1 cellular context compared by ENCODE assay signal in genomic region chr3:60289356-60289935, GRCh38.
TF ChIP-seq lines count a peak whose summit lies in the region.

No MANE protein-coding gene starts in this region.

TF ChIP-seq in IMR-90, 13 proteins besides CTCF, POLR2A, EP300 and RAD21 (continued from another document):
- TF ChIP-seq, protein P1, sequence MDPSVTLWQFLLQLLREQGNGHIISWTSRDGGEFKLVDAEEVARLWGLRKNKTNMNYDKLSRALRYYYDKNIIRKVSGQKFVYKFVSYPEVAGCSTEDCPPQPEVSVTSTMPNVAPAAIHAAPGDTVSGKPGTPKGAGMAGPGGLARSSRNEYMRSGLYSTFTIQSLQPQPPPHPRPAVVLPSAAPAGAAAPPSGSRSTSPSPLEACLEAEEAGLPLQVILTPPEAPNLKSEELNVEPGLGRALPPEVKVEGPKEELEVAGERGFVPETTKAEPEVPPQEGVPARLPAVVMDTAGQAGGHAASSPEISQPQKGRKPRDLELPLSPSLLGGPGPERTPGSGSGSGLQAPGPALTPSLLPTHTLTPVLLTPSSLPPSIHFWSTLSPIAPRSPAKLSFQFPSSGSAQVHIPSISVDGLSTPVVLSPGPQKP (IDR thresholded peaks at IDR 0.05; ENCODE audit: borderline replicate concordance, low read depth, low read length), result no peak
- TF ChIP-seq MAFK (IDR thresholded peaks at IDR 0.05; ENCODE audit: low read depth, low read length) (no peak), NFE2L2 (IDR thresholded peaks at IDR 0.05; ENCODE audit: low read depth, low read length) (no peak), FOS (IDR thresholded peaks at IDR 0.05; ENCODE audit: low read depth, low read length) (no peak), BHLHE40 (IDR thresholded peaks at IDR 0.05; ENCODE audit: low read depth, low read length) (no peak), CHD1 (IDR thresholded peaks at IDR 0.05; ENCODE audit: low read depth, low read length) (no peak), MXI1 (IDR thresholded peaks at IDR 0.05; ENCODE audit: borderline replicate concordance, low read depth, low read length) (no peak), USF2 (IDR thresholded peaks at IDR 0.05; ENCODE audit: low read depth, low read length) (no peak)
